In the genomic region with DNA sequence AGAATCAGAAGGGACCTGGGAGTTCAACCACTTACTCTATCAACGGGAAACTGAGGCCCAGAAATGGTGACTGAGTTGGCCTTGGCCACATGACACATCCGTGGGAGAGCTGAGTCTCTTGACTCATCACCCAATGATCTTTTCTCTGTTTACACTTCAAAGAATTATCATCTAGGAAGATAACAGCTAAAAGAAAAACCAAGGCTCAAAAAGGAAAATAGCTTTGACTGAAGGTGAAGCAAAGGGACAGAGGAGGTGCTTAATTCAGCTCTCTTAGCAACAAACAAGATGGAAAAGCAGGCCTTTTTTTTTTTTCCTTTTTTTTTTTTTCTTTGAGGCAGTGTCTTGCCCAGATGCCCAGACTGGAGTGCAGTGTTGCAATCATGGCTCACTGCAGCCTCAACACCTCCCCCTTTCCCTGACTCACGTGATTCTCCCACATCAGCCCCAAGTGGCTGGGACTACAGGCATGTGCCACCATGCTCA, we compare ENCODE assay signal across 11 cellular contexts. TPM values are rescaled to one million over a fixed set of nuclear protein-coding genes. Genes with fewer than 3 reads are reported as not detected.
DNase-seq lines count a peak whose midpoint lies in the region; ATAC-seq and TF ChIP-seq lines count a peak whose summit lies in the region.
"Had no signal": no experiment of that assay in that cellular context is flagged by ENCODE, and none has a peak within 500 bp of the region (broad histone marks: within the 10 kb centered on the region; RNA-seq: fewer than 3 reads in every experiment).

No MANE protein-coding gene starts in this region.

- no peak overlapping the region for H3K4me3 Mint-ChIP-seq in natural killer cell

- no peaks in the 10 kb centered on the region for H3K9me3 ChIP-seq in lower lobe of right lung

- H3K27ac ChIP-seq in lower lobe of right lung = no peak overlapping the region

- peaks cover 7% of the 10 kb centered on the region for H3K4me1 ChIP-seq in lower lobe of right lung

- no peak overlapping the region for H3K4me3 ChIP-seq in cardiac fibroblast (replicated peaks in 1 of 2; ENCODE audit: low read depth in 2 of 2, low read length in 2 of 2)
- H3K4me3 ChIP-seq in lower lobe of right lung = no peak overlapping the region

- no peaks in the 10 kb centered on the region for H3K27me3 Mint-ChIP-seq in natural killer cell (ENCODE audit: low read depth in 2 of 2)

- intact Hi-C loops in lower lobe of right lung (cut with DNase I) (no loop called here), natural killer cell (cut with micrococcal nuclease) (no loop called here)

- no peaks in the 10 kb centered on the region for H3K9me3 Mint-ChIP-seq in natural killer cell

- no peak overlapping the region for H3K27ac Mint-ChIP-seq in natural killer cell

- peaks cover 26% of the 10 kb centered on the region for H3K36me3 Mint-ChIP-seq in natural killer cell

- H3K4me1 Mint-ChIP-seq in natural killer cell = no peaks in the 10 kb centered on the region

- no peaks in the 10 kb centered on the region for H3K27me3 ChIP-seq in lower lobe of right lung (ENCODE audit: low read depth)

- H3K36me3 ChIP-seq in lower lobe of right lung = peaks cover 53% of the 10 kb centered on the region

- DNase-seq in AG08396 (ENCODE audit: low spot score) (peak; percentile 52), MV-4-11 (lab: John Stamatoyannopoulos, UW) (peak; percentile 75), cardiac fibroblast (ENCODE audit: low read depth in 2 of 2) (peak; percentile 74 to 81), lower lobe of right lung (no peak), amniotic stem cell (lab: John Stamatoyannopoulos, UW) (no peak), NCI-H524 treated with DMSO at 0.1 percent for 48 hours (lab: John Stamatoyannopoulos, UW) (no peak), NCI-H146 (lab: John Stamatoyannopoulos, UW) (no peak), natural killer cell (no peak)
- DNase-seq: effector memory CD4-positive, alpha-beta T cell; Karpas-422; mesendoderm had no signal

- TF ChIP-seq CTCF in cardiac fibroblast (IDR thresholded peaks at IDR 0.05; ENCODE audit: low read depth, low read length) = no peak
- TF ChIP-seq CTCF in lower lobe of right lung (IDR thresholded peaks at IDR 0.05) = no peak
- no peak for TF ChIP-seq CTCF in natural killer cell (IDR thresholded peaks at IDR 0.05)

- ATAC-seq in lower lobe of right lung = peak; percentile 61 to 73
- ATAC-seq in natural killer cell = no peak

RNA-seq across cellular contexts. Expression of a gene that starts 16.7 kb away (rescaled TPM):
- total RNA-seq in lower lobe of right lung (10.9 TPM), natural killer cell (10 to 100 TPM in 1 of 3 donors, 1 to 10 TPM in 2; 7.3 to 11.9 (median 7.5) TPM)

Comparison
In these comparisons a context has a peak if more than half of its experiments do, and no peak if none do; other contexts are left out.
1. DNase-seq: peak in AG08396 (single experiment), MV-4-11 (single experiment) and cardiac fibroblast (2 of 2); none in lower lobe of right lung (single experiment), amniotic stem cell (single experiment), NCI-H524 treated with DMSO at 0.1 percent for 48 hours (single experiment), NCI-H146 (single experiment) and natural killer cell (single experiment).
2. ATAC-seq: peak in lower lobe of right lung (2 of 2); none in natural killer cell (0 of 3).